1 cellular context compared by ENCODE assay signal in genomic region chr2:51031004-51031791, GRCh38.
TF ChIP-seq lines count a peak whose summit lies in the region.

No MANE protein-coding gene starts in this region.

TF ChIP-seq in H1, 55 proteins besides CTCF, POLR2A, EP300 and RAD21:
- TF ChIP-seq CTBP2 (IDR thresholded peaks at IDR 0.05; ENCODE audit: borderline replicate concordance, insufficient read depth, insufficient read length, low read length), result no peak
- no peak for TF ChIP-seq TEAD4 (IDR thresholded peaks at IDR 0.05; ENCODE audit: low read depth, low read length)
- no peak for TF ChIP-seq BRCA1 (IDR thresholded peaks at IDR 0.05; ENCODE audit: low read depth, low read length)
- TF ChIP-seq CHD1 (IDR thresholded peaks at IDR 0.05; ENCODE audit: low read depth, low read length), result no peak
- TF ChIP-seq SIX5 (IDR thresholded peaks at IDR 0.05; ENCODE audit: low read depth, low read length), result no peak
- no peak for TF ChIP-seq JUND (IDR thresholded peaks at IDR 0.05; ENCODE audit: low read length)
- TF ChIP-seq ASH2L (IDR thresholded peaks at IDR 0.05; ENCODE audit: low read length), result no peak
- no peak for TF ChIP-seq HDAC6 (IDR thresholded peaks at IDR 0.05; ENCODE audit: low read depth, low read length)
- no peak for TF ChIP-seq SP1 (IDR thresholded peaks at IDR 0.05; ENCODE audit: low read depth, low read length)
- no peak for TF ChIP-seq KDM4A (IDR thresholded peaks at IDR 0.05; ENCODE audit: low read depth, low read length, severe bottlenecking)
- TF ChIP-seq GTF2F1 (IDR thresholded peaks at IDR 0.05; ENCODE audit: borderline replicate concordance, low read depth, low read length), result no peak
- no peak for TF ChIP-seq USF2 (IDR thresholded peaks at IDR 0.05; ENCODE audit: low read length)
- TF ChIP-seq RXRA (IDR thresholded peaks at IDR 0.05; ENCODE audit: insufficient read depth, low read depth, low read length), result no peak
- TF ChIP-seq SP4 (IDR thresholded peaks at IDR 0.05; ENCODE audit: low read length), result no peak
- no peak for TF ChIP-seq ATF2 (IDR thresholded peaks at IDR 0.05; ENCODE audit: low read length)
